In genomic region chr9:129140397-129141065, GRCh38 we compare ENCODE assay signal across 8 cellular contexts. TPM values are rescaled to one million over a fixed set of nuclear protein-coding genes. Genes with fewer than 3 reads are reported as not detected.
DNase-seq lines count a peak whose midpoint lies in the region; ATAC-seq and TF ChIP-seq lines count a peak whose summit lies in the region.

No MANE protein-coding gene starts in this region.

- H3K4me3 ChIP-seq in BE2C (ENCODE audit: low read depth, low read length) (peak overlapping the region; percentile 58), RWPE2 (ENCODE audit: severe bottlenecking) (peak overlapping the region; percentile 27)

- peaks cover 47% of the 10 kb centered on the region for H3K4me1 Mint-ChIP-seq in stimulated activated naive CD8-positive, alpha-beta T cell treated with anti-CD3 and anti-CD28 coated beads, Interleukin-15, Interleukin-2, amounts not matched to agents 100 ng/mL and 50 ng/mL, for 24 hours (ENCODE audit: low read depth)

- ATAC-seq in GM18870 (IDR thresholded peaks at IDR 0.05; ENCODE audit: unreplicated experiment): peak; percentile 4
- ATAC-seq in HG03432 (IDR thresholded peaks at IDR 0.05; ENCODE audit: unreplicated experiment): peak; percentile 17
- ATAC-seq in RWPE2 (ENCODE audit: low read depth): peak; percentile 10
- ATAC-seq in left lobe of liver: peak; percentile 12

- peak overlapping the region; percentile 100 for H3K27ac ChIP-seq in RWPE2 (ENCODE audit: poor library complexity, severe bottlenecking)

- TF ChIP-seq CTCF in BE2C (IDR thresholded peaks at IDR 0.05; ENCODE audit: low read depth, low read length): no peak
- no peak for TF ChIP-seq CTCF in RWPE2 (IDR thresholded peaks at IDR 0.05; ENCODE audit: poor library complexity, severe bottlenecking)

- H3K36me3 ChIP-seq in BE2C: peaks cover 31% of the 10 kb centered on the region
- H3K36me3 ChIP-seq in RWPE2 (ENCODE audit: low read depth): peaks cover 44% of the 10 kb centered on the region

- no peaks in the 10 kb centered on the region for H3K27me3 ChIP-seq in BE2C
- no peaks in the 10 kb centered on the region for H3K27me3 ChIP-seq in RWPE2 (ENCODE audit: insufficient read depth, poor library complexity, severe bottlenecking)

- H3K4me1 ChIP-seq in BE2C: peaks cover 30% of the 10 kb centered on the region
- H3K4me1 ChIP-seq in RWPE2 (ENCODE audit: insufficient read depth, poor library complexity, severe bottlenecking): peaks cover 36% of the 10 kb centered on the region

- DNase-seq in BE2C (peak; percentile 70), RWPE2 (ENCODE audit: low spot score) (no peak), cerebellar cortex (ENCODE audit: low spot score) (peak; percentile 61), left lobe of liver (ENCODE audit: low spot score) (peak; percentile 58), NCI-H748 treated with DMSO at 0.1 percent for 48 hours (lab: John Stamatoyannopoulos, UW) (no peak)

- peaks cover 27% of the 10 kb centered on the region for H3K36me3 Mint-ChIP-seq in stimulated activated naive CD8-positive, alpha-beta T cell treated with anti-CD3 and anti-CD28 coated beads, Interleukin-15, Interleukin-2, amounts not matched to agents 100 ng/mL and 50 ng/mL, for 24 hours (ENCODE audit: low read depth)

- no peaks in the 10 kb centered on the region for H3K9me3 Mint-ChIP-seq in stimulated activated naive CD8-positive, alpha-beta T cell treated with anti-CD3 and anti-CD28 coated beads, Interleukin-15, Interleukin-2, amounts not matched to agents 100 ng/mL and 50 ng/mL, for 24 hours

- H3K27me3 Mint-ChIP-seq in stimulated activated naive CD8-positive, alpha-beta T cell treated with anti-CD3 and anti-CD28 coated beads, Interleukin-15, Interleukin-2, amounts not matched to agents 100 ng/mL and 50 ng/mL, for 24 hours: no peaks in the 10 kb centered on the region

- no peaks in the 10 kb centered on the region for H3K9me3 ChIP-seq in BE2C
- H3K9me3 ChIP-seq in RWPE2 (ENCODE audit: severe bottlenecking): no peaks in the 10 kb centered on the region

- peak overlapping the region; percentile 92 for H3K27ac Mint-ChIP-seq in stimulated activated naive CD8-positive, alpha-beta T cell treated with anti-CD3 and anti-CD28 coated beads, Interleukin-15, Interleukin-2, amounts not matched to agents 100 ng/mL and 50 ng/mL, for 24 hours

- H3K4me3 Mint-ChIP-seq in stimulated activated naive CD8-positive, alpha-beta T cell treated with anti-CD3 and anti-CD28 coated beads, Interleukin-15, Interleukin-2, amounts not matched to agents 100 ng/mL and 50 ng/mL, for 24 hours: peak overlapping the region; percentile 81

RNA-seq across cellular contexts. Expression of gene PTPA, which starts 29.3 kb away (rescaled TPM):
- 175 TPM for polyA plus RNA-seq in BE2C (2012; ENCODE audit: insufficient read depth, insufficient read length, low read depth)
- 62.3 TPM for total RNA-seq in left lobe of liver

RNA-seq across cellular contexts. Expression of gene CRAT, which starts 29.9 kb away (rescaled TPM):
- 15.2 TPM for polyA plus RNA-seq in BE2C (2012; ENCODE audit: insufficient read depth, insufficient read length, low read depth)
- 105 TPM for total RNA-seq in left lobe of liver

RNA-seq across cellular contexts. Expression of gene IER5L, which starts 37.5 kb away (rescaled TPM):
- 38.6 TPM for polyA plus RNA-seq in BE2C (2012; ENCODE audit: insufficient read depth, insufficient read length, low read depth)
- 4.5 TPM for total RNA-seq in left lobe of liver

RNA-seq across cellular contexts. Expression of gene DOLPP1, which starts 59.6 kb away (rescaled TPM):
- 116 TPM for polyA plus RNA-seq in BE2C (2012; ENCODE audit: insufficient read depth, insufficient read length, low read depth)
- 21.7 TPM for total RNA-seq in left lobe of liver

Comparison
In these comparisons a context has a peak if more than half of its experiments do, and no peak if none do; other contexts are left out.
1. DNase-seq: peak in BE2C (single experiment), cerebellar cortex (single experiment) and left lobe of liver (single experiment); none in RWPE2 (single experiment) and NCI-H748 treated with DMSO at 0.1 percent for 48 hours (single experiment).
2. Peak in every context shown above with its lines, with median percentiles within 50 percentile points of each other: ATAC-seq.